ENCODE assay signal across 16 cellular contexts in the genomic region with DNA sequence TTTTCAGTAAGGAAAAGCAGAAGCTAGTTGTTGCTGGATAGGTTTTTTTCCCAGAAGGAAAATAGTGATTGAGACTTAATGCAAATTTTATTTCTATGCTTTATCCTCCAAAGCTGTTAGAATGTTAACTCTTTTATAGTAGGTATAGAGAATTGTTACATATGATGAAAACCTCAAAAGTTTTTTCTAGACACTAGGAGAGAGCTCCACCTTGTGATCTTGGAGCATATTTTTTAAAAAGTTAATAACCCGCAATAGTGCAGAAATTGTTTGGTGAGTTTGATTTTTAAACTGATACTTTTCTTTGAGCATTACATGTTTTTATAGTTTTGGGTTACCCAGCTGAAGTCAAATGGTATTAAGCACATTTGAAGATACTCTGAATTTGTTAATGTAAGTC. TPM values are rescaled to one million over a fixed set of nuclear protein-coding genes. Genes with fewer than 3 reads are reported as not detected.
DNase-seq lines count a peak whose midpoint lies in the region; ATAC-seq, FAIRE-seq and TF ChIP-seq lines count a peak whose summit lies in the region.
"Had no signal": no experiment of that assay in that cellular context is flagged by ENCODE, and none has a peak within 500 bp of the region (broad histone marks: within the 10 kb centered on the region; RNA-seq: fewer than 3 reads in every experiment).

No MANE protein-coding gene starts in this region.

- TF ChIP-seq POLR2A in GM12878 (IDR thresholded peaks at IDR 0.05; ENCODE audit: low read depth, low read length): no peak
- TF ChIP-seq POLR2A in ovary (IDR thresholded peaks at IDR 0.05): no peak

- CTCF ChIA-PET in activated CD8-positive, alpha-beta T cell treated with anti-CD3 and anti-CD28 coated beads for 36 hours (lab: Charles Lee): interaction anchor here (0.8 to 1.5 kb wide), 6 partner anchors 9 to 58 kb away, joined by 3 to 9 read pairs (median 4); no protein-coding TSS in a partner anchor
- CTCF ChIA-PET in activated CD8-positive, alpha-beta T cell treated with anti-CD3 and anti-CD28 coated beads, Interleukin-2, amount 10 ng/mL, durations not matched to agents 7 days and 5 days (lab: Charles Lee): interaction anchor here (0.7 to 1.6 kb wide), 5 partner anchors 13 to 299 kb away, joined by 3 to 7 read pairs (median 3); no protein-coding TSS in a partner anchor
- CTCF ChIA-PET in GM12878 (lab: Yijun Ruan, JAX): interaction anchor here (0.8 to 2.4 kb wide), 8 partner anchors 9 to 815 kb away, joined by 3 to 6 read pairs (median 3); no protein-coding TSS in a partner anchor

- H3K4me2 ChIP-seq in GM12878 (ENCODE audit: control insufficient read depth, insufficient read depth) (no peak overlapping the region), osteoblast (ENCODE audit: insufficient read depth, low read length) (no peak overlapping the region)

- no peaks in the 10 kb centered on the region for H3K27me3 Mint-ChIP-seq in activated CD8-positive, alpha-beta T cell treated with anti-CD3 and anti-CD28 coated beads for 36 hours
- no peaks in the 10 kb centered on the region for H3K27me3 Mint-ChIP-seq in activated CD8-positive, alpha-beta T cell treated with anti-CD3 and anti-CD28 coated beads, Interleukin-2, amount 10 ng/mL, durations not matched to agents 7 days and 5 days (ENCODE audit: low read depth)
- no peaks in the 10 kb centered on the region for H3K27me3 Mint-ChIP-seq in type B pancreatic cell

- no peak for ATAC-seq in activated CD8-positive, alpha-beta T cell treated with anti-CD3 and anti-CD28 coated beads for 36 hours
- no peak for ATAC-seq in activated CD8-positive, alpha-beta T cell treated with anti-CD3 and anti-CD28 coated beads, Interleukin-2, amount 10 ng/mL, durations not matched to agents 7 days and 5 days
- ATAC-seq in GM12878 (no peak), HG03095 (IDR thresholded peaks at IDR 0.05; ENCODE audit: unreplicated experiment) (no peak)
- ATAC-seq: HepG2 had no signal

- no peak overlapping the region for H3K4me3 Mint-ChIP-seq in activated CD8-positive, alpha-beta T cell treated with anti-CD3 and anti-CD28 coated beads for 36 hours
- no peak overlapping the region for H3K4me3 Mint-ChIP-seq in activated CD8-positive, alpha-beta T cell treated with anti-CD3 and anti-CD28 coated beads, Interleukin-2, amount 10 ng/mL, durations not matched to agents 7 days and 5 days
- H3K4me3 Mint-ChIP-seq in type B pancreatic cell: no peak overlapping the region

- no peaks in the 10 kb centered on the region for H3K9me3 Mint-ChIP-seq in activated CD8-positive, alpha-beta T cell treated with anti-CD3 and anti-CD28 coated beads for 36 hours
- no peaks in the 10 kb centered on the region for H3K9me3 Mint-ChIP-seq in activated CD8-positive, alpha-beta T cell treated with anti-CD3 and anti-CD28 coated beads, Interleukin-2, amount 10 ng/mL, durations not matched to agents 7 days and 5 days (ENCODE audit: insufficient read depth)
- H3K9me3 Mint-ChIP-seq in type B pancreatic cell: no peaks in the 10 kb centered on the region

- SMC1A ChIA-PET in GM12878 (lab: Charles Lee; ENCODE audit: uncharacterized antibody, unreplicated experiment): interaction anchor here (0.8 to 1.6 kb wide), 11 partner anchors 9 to 134 kb away, joined by 3 to 6 read pairs (median 3); no protein-coding TSS in a partner anchor

- H3K79me2 ChIP-seq in GM12878 (ENCODE audit: control insufficient read depth, insufficient read depth, low read length) (peaks cover 52% of the 10 kb centered on the region), osteoblast (ENCODE audit: insufficient read depth, low read length) (peaks cover 84% of the 10 kb centered on the region)

- TF ChIP-seq RAD21 in Ishikawa (IDR thresholded peaks at IDR 0.05; ENCODE audit: low read depth): peak; percentile 22; the same call in 1 of the 2 replicates
- peak; percentile 34; the same call in 1 of the 2 replicates for TF ChIP-seq RAD21 in GM12878 (IDR thresholded peaks at IDR 0.05; ENCODE audit: insufficient read depth, low read depth, low read length)

- intact Hi-C loops in activated CD8-positive, alpha-beta T cell treated with anti-CD3 and anti-CD28 coated beads for 36 hours (cut with micrococcal nuclease): loop anchor here (5.0 kb wide), 1 partner anchor 56 kb away; the partner anchor contains the start of gene STAG2
- intact Hi-C loops in GM12878 (cut with micrococcal nuclease; ENCODE audit: unreplicated experiment): loop anchor here (5.0 kb wide), 1 partner anchor 56 kb away; the partner anchor contains the start of gene STAG2
- intact Hi-C loops in ovary (cut with DNase I): no loop called here

- H3K27me3 ChIP-seq in GM12878 (replicated peaks in 1 of 2; ENCODE audit: control insufficient read depth in 2 of 2, insufficient read depth in 2 of 2, low read length in 1 of 2): no peaks in the 10 kb centered on the region
- H3K27me3 ChIP-seq in osteoblast (ENCODE audit: insufficient read depth, low read length): no peaks in the 10 kb centered on the region
- H3K27me3 ChIP-seq in ovary: no peaks in the 10 kb centered on the region

- no peak for TF ChIP-seq CTCF in activated CD8-positive, alpha-beta T cell treated with anti-CD3 and anti-CD28 coated beads for 36 hours (IDR thresholded peaks at IDR 0.05)
- TF ChIP-seq CTCF in GM12878 (IDR thresholded peaks at IDR 0.05 in 2 of 3, conservative IDR thresholded peaks at IDR 0.05 in 1 of 3; ENCODE audit: control insufficient read depth in 2 of 3, extremely low read depth in 1 of 3, insufficient read depth in 1 of 3, low read depth in 3 of 3, low read length in 3 of 3): peak in 1 of 3 experiments; percentile 17; a peak in 1 of 6 replicates
- peak; percentile 21 for TF ChIP-seq CTCF in osteoblast (IDR thresholded peaks at IDR 0.05; ENCODE audit: extremely low read depth, low read depth, low read length)
- TF ChIP-seq CTCF in ovary (IDR thresholded peaks at IDR 0.05): no peak
- TF ChIP-seq CTCF in type B pancreatic cell (conservative IDR thresholded peaks at IDR 0.05): no peak

- peaks cover 40% of the 10 kb centered on the region for H3K4me1 Mint-ChIP-seq in activated CD8-positive, alpha-beta T cell treated with anti-CD3 and anti-CD28 coated beads for 36 hours (ENCODE audit: low read depth)
- peaks cover 12% of the 10 kb centered on the region for H3K4me1 Mint-ChIP-seq in activated CD8-positive, alpha-beta T cell treated with anti-CD3 and anti-CD28 coated beads, Interleukin-2, amount 10 ng/mL, durations not matched to agents 7 days and 5 days (ENCODE audit: low read depth)
- H3K4me1 Mint-ChIP-seq in type B pancreatic cell (ENCODE audit: unreplicated experiment): no peaks in the 10 kb centered on the region

- H3K4me1 ChIP-seq in GM12878 (ENCODE audit: control insufficient read depth, insufficient read depth, low read length) (no peaks in the 10 kb centered on the region), osteoblast (ENCODE audit: insufficient read depth, low read length) (no peaks in the 10 kb centered on the region), ovary (ENCODE audit: insufficient read depth) (no peaks in the 10 kb centered on the region)

- H2AFZ ChIP-seq in GM12878 (ENCODE audit: control insufficient read depth, low read depth, low read length) (no peak overlapping the region), osteoblast (ENCODE audit: low read length) (no peak overlapping the region)

- H4K20me1 ChIP-seq in GM12878 (ENCODE audit: control insufficient read depth, insufficient read depth) (no peaks in the 10 kb centered on the region; the same call in 1 of the 2 replicates), osteoblast (ENCODE audit: insufficient read depth, low read length) (peaks cover 13% of the 10 kb centered on the region)

- TF ChIP-seq EP300 in Ishikawa (IDR thresholded peaks at IDR 0.05; ENCODE audit: borderline replicate concordance) (no peak), GM12878 (IDR thresholded peaks at IDR 0.05; ENCODE audit: borderline replicate concordance in 1 of 2, control insufficient read depth in 1 of 2, low read depth in 2 of 2, low read length in 2 of 2) (no peak), ovary (IDR thresholded peaks at IDR 0.05) (no peak)

- RAD21 ChIA-PET in GM12878 (lab: Charles Lee; ENCODE audit: unreplicated experiment): interaction anchor here (1.0 to 2.4 kb wide), 4 partner anchors 8 to 188 kb away, joined by 3 to 9 read pairs (median 4); no protein-coding TSS in a partner anchor

- in situ Hi-C loops in GM12878 (cut with MboI): no loop called here

- H3K27ac ChIP-seq in GM12878 (ENCODE audit: control insufficient read depth, insufficient read depth) (no peak overlapping the region), osteoblast (ENCODE audit: low read depth, low read length) (no peak overlapping the region), ovary (no peak overlapping the region)

- H3K9ac ChIP-seq in GM12878 (ENCODE audit: control insufficient read depth, insufficient read depth, low read length): no peak overlapping the region

- 4% methylated on average over 1 of the region's 1 CpG for WGBS in GM12878 (ENCODE audit: insufficient coverage, insufficient replicate concordance, low lambda C conversion rate, missing lambda C conversion rate)
- 52 to 59% (median 56%) methylated on average over 1 of the region's 1 CpG for WGBS in ovary, 3 donors

- POLR2A ChIA-PET in activated CD8-positive, alpha-beta T cell treated with anti-CD3 and anti-CD28 coated beads for 36 hours (lab: Charles Lee): no interaction called here
- POLR2A ChIA-PET in activated CD8-positive, alpha-beta T cell treated with anti-CD3 and anti-CD28 coated beads, Interleukin-2, amount 10 ng/mL, durations not matched to agents 7 days and 5 days (lab: Charles Lee): no interaction called here
- POLR2A ChIA-PET in GM12878 (lab: Charles Lee): interaction anchor here (1.3 kb wide), 1 partner anchor 33 kb away, joined by 3 read pairs; no protein-coding TSS in a partner anchor

- BruUV-seq in GM12878 (replicated peaks; lab: Mats Ljungman, UMichigan): no TSS peak

- no peak for DNase-seq in activated CD8-positive, alpha-beta T cell treated with anti-CD3 and anti-CD28 coated beads for 36 hours
- no peak for DNase-seq in activated CD8-positive, alpha-beta T cell treated with anti-CD3 and anti-CD28 coated beads, Interleukin-2, amount 10 ng/mL, durations not matched to agents 7 days and 5 days
- DNase-seq in GM12878 (ENCODE audit: low read depth, low spot score) (no peak), osteoblast (ENCODE audit: insufficient read length, low spot score, missing footprints) (peak; percentile 19), ovary (no peak), type B pancreatic cell (ENCODE audit: extremely low spot score, unreplicated experiment) (no peak)
- DNase-seq: ACHN; activated CD8-positive, alpha-beta memory T cell treated with anti-CD3 and anti-CD28 coated beads, Interleukin-2, amount 50 U/mL, for 4 hours; amygdala; midbrain; NCI-H226; stimulated activated CD4-positive, alpha-beta T cell treated with anti-CD3 and anti-CD28 coated beads, Interleukin-4, amount 100 ng/mL, for 4 hours; substantia nigra had no signal

- peaks cover 2% of the 10 kb centered on the region for H3K36me3 Mint-ChIP-seq in activated CD8-positive, alpha-beta T cell treated with anti-CD3 and anti-CD28 coated beads for 36 hours (ENCODE audit: low read depth)
- peaks cover under 1% of the 10 kb centered on the region for H3K36me3 Mint-ChIP-seq in activated CD8-positive, alpha-beta T cell treated with anti-CD3 and anti-CD28 coated beads, Interleukin-2, amount 10 ng/mL, durations not matched to agents 7 days and 5 days (ENCODE audit: low read depth)
- no peaks in the 10 kb centered on the region for H3K36me3 Mint-ChIP-seq in type B pancreatic cell

- H3K9me3 ChIP-seq in GM12878 (replicated peaks; ENCODE audit: control insufficient read depth, insufficient read depth, low read length) (no peaks in the 10 kb centered on the region), osteoblast (ENCODE audit: low read depth, low read length) (no peaks in the 10 kb centered on the region), ovary (no peaks in the 10 kb centered on the region)

- H3K36me3 ChIP-seq in GM12878 (ENCODE audit: control insufficient read depth in 2 of 2, insufficient read depth in 2 of 2, low read length in 1 of 2) (no peaks in the 10 kb centered on the region), osteoblast (ENCODE audit: insufficient read depth, low read length) (no peaks in the 10 kb centered on the region), ovary (no peaks in the 10 kb centered on the region)

- no peak overlapping the region for H3K4me3 ChIP-seq in GM12878
- H3K4me3 ChIP-seq in osteoblast (ENCODE audit: insufficient read depth, low read length): no peak overlapping the region
- H3K4me3 ChIP-seq in ovary: no peak overlapping the region

- H3K27ac Mint-ChIP-seq in activated CD8-positive, alpha-beta T cell treated with anti-CD3 and anti-CD28 coated beads for 36 hours: peak overlapping the region; percentile 20
- no peak overlapping the region for H3K27ac Mint-ChIP-seq in activated CD8-positive, alpha-beta T cell treated with anti-CD3 and anti-CD28 coated beads, Interleukin-2, amount 10 ng/mL, durations not matched to agents 7 days and 5 days
- H3K27ac Mint-ChIP-seq in type B pancreatic cell: no peak overlapping the region

- FAIRE-seq in GM12878 (lab: Jason Lieb, UNC): no peak
- FAIRE-seq: HepG2 had no signal

RNA-seq across cellular contexts. Expression of gene STAG2, which starts 56.5 kb away (rescaled TPM):
- total RNA-seq in activated CD8-positive, alpha-beta T cell treated with anti-CD3 and anti-CD28 coated beads for 36 hours: 10 to 100 TPM; 93.9 to 98.4 TPM
- 10 to 100 TPM; 87.3 to 94.9 TPM for total RNA-seq in activated CD8-positive, alpha-beta T cell treated with anti-CD3 and anti-CD28 coated beads, Interleukin-2, amount 10 ng/mL, durations not matched to agents 7 days and 5 days
- total RNA-seq in GM12878 (2013; cell fraction: nucleolus; rRNA removed): 144 and 145 TPM in 2 replicates
- total RNA-seq in GM12878 (2014; rRNA removed) (50.7 and 64.2 TPM in 2 replicates), GM12878 (2014; rRNA removed; fragmentation: Illumina TruSeq; extraction: Trizol) (84.2 and 85.4 TPM in 2 replicates), GM12878 (2021) (61.4 and 64.2 TPM in 2 replicates), osteoblast (84.3 and 91.2 TPM in 2 replicates), ovary (100 to 1,000 TPM in 1 of 7 donors, 10 to 100 TPM in 6; 64.2 to 135 (median 87.0) TPM), type B pancreatic cell (ENCODE audit: low replicate concordance) (62.5 and 89.5 TPM in 2 replicates)
- polyA plus RNA-seq in GM12878 (2011; ENCODE audit: low read depth): 20.1 TPM
- polyA plus RNA-seq in GM12878 (2011; rRNA removed) (72.3 and 119 TPM in 2 replicates), GM12878 (2014; fragmentation: Illumina TruSeq; extraction: Trizol) (63.8 and 78.2 TPM in 2 replicates), GM12878 (2014; fragmentation: Nextera tagmentation; extraction: Ambion mirVana) (10 to 100 TPM; 26.9 to 27.8 TPM), GM12878 (2014; rRNA removed) (25.7 and 30.8 TPM in 2 replicates), GM12878 (2016; fragmentation: Nextera tagmentation; extraction: Ambion mirVana) (10 to 100 TPM; 40.7 to 42.7 TPM), ovary (10 to 100 TPM; 35.1 to 36.4 TPM)
- polyA plus RNA-seq in GM12878 (2011; cell fraction: cytosol; rRNA removed): 21.7 and 28.5 TPM in 2 replicates
- polyA plus RNA-seq in GM12878 (2011; cell fraction: nucleus; rRNA removed): 31.0 and 38.0 TPM in 2 replicates
- polyA plus RNA-seq in GM12878 (2012): 32.3 and 40.4 TPM in 2 replicates
- polyA minus RNA-seq in GM12878 (2011; rRNA and poly(A)+ RNA removed): 75.2 and 145 TPM in 2 replicates
- polyA minus RNA-seq in GM12878 (2011; cell fraction: cytosol; rRNA and poly(A)+ RNA removed): 42.8 and 55.6 TPM in 2 replicates
- polyA minus RNA-seq in GM12878 (2011; cell fraction: nucleus; rRNA and poly(A)+ RNA removed): 31.2 and 38.6 TPM in 2 replicates

Comparison
In these comparisons a context has a peak if more than half of its experiments do, and no peak if none do; other contexts are left out.
1. intact Hi-C loops: an anchor here in activated CD8-positive, alpha-beta T cell treated with anti-CD3 and anti-CD28 coated beads for 36 hours (5.0 kb wide) and GM12878 (5.0 kb wide); none called in ovary.